ENCODE assay signal across 8 cellular contexts in the genomic region with DNA sequence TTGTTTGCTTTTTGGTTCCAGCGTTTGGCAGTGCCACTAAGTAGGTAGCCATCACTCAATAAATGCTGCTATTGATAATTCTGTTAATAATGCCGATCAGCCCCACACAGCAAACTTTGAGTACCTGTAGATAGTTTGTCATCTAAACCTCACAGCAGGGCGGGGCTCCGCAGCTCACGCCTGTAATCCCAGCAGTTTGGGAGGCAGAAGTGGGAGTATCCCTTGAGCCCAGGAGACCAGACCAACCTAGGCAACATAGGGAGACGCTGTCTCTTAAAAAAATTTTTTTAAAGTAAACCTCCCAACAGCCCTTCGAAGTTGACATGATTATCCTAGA. TPM values are rescaled to one million over a fixed set of nuclear protein-coding genes. Genes with fewer than 3 reads are reported as not detected.
A peak's percentile ranks its signal among the peaks of the same experiment; 100 is the strongest.
DNase-seq lines count a peak whose midpoint lies in the region; ATAC-seq and TF ChIP-seq lines count a peak whose summit lies in the region.

No MANE protein-coding gene starts in this region.

- H3K9me3 Mint-ChIP-seq in neural crest cell, result no peaks in the 10 kb centered on the region

- H3K27ac Mint-ChIP-seq in neural crest cell (ENCODE audit: unreplicated experiment), result peak overlapping the region; percentile 94

- intact Hi-C loops in dorsolateral prefrontal cortex (cut with DNase I), result loop anchor here in 1 of 2 donors (5.0 to 10.0 kb wide), 2 partner anchors 347 to 1010 kb away; a partner anchor contains a TSS

- H3K27ac ChIP-seq in BLaER1 (no peak overlapping the region), dorsolateral prefrontal cortex (peak overlapping the region in 5 of 59 donors; percentile 87 to 94 (median 93))

- ATAC-seq in GM21360 (IDR thresholded peaks at IDR 0.05; ENCODE audit: unreplicated experiment), result no peak

- peaks cover 36% of the 10 kb centered on the region for H3K36me3 ChIP-seq in BLaER1

- no peaks in the 10 kb centered on the region for H3K27me3 Mint-ChIP-seq in neural crest cell (ENCODE audit: low read depth)

- H3K27me3 ChIP-seq in BLaER1, result no peaks in the 10 kb centered on the region
- no peaks in the 10 kb centered on the region for H3K27me3 ChIP-seq in dorsolateral prefrontal cortex

- peak overlapping the region; percentile 90 for H3K4me2 ChIP-seq in BLaER1

- DNase-seq in LNCaP clone FGC (ENCODE audit: low read depth), result no peak
- DNase-seq in dorsolateral prefrontal cortex, result no peak
- no peak for DNase-seq in neural crest cell (ENCODE audit: low read depth, low spot score)
- DNase-seq in germinal center (ENCODE audit: low spot score), result no peak
- DNase-seq in C1 segment of cervical spinal cord (lab: John Stamatoyannopoulos, UW), result no peak
- DNase-seq in HCEC 1CT, result no peak

- H3K9ac ChIP-seq in BLaER1, result no peak overlapping the region

- H3K9me3 ChIP-seq in BLaER1, result no peaks in the 10 kb centered on the region

- no peak for TF ChIP-seq CTCF in LNCaP clone FGC (IDR thresholded peaks at IDR 0.05; ENCODE audit: control insufficient read depth, extremely low read depth, insufficient read depth)
- no peak for TF ChIP-seq CTCF in dorsolateral prefrontal cortex (IDR thresholded peaks at IDR 0.05 in 54 of 56, conservative IDR thresholded peaks at IDR 0.05 in 2 of 56; ENCODE audit: low read depth in 1 of 56, partially characterized antibody in 56 of 56)
- no peak for TF ChIP-seq CTCF in neural crest cell (conservative IDR thresholded peaks at IDR 0.05)

- H4K20me1 ChIP-seq in BLaER1, result peaks cover 64% of the 10 kb centered on the region

- peaks cover 46% of the 10 kb centered on the region for H3K4me1 Mint-ChIP-seq in neural crest cell

- H3K36me3 Mint-ChIP-seq in neural crest cell (ENCODE audit: low read depth), result no peaks in the 10 kb centered on the region

- H3K4me3 Mint-ChIP-seq in neural crest cell, result peak overlapping the region; percentile 100

- H3K4me3 ChIP-seq in BLaER1, result peak overlapping the region; percentile 91
- H3K4me3 ChIP-seq in LNCaP clone FGC (ENCODE audit: low read depth, low read length), result peak overlapping the region; percentile 91
- H3K4me3 ChIP-seq in dorsolateral prefrontal cortex, result peak overlapping the region in 55 of 59 donors; percentile 76 to 100 (median 96)

- peaks cover 30% of the 10 kb centered on the region for H3K4me1 ChIP-seq in BLaER1

RNA-seq across cellular contexts. Expression of a gene that starts 1.6 kb away (rescaled TPM):
- total RNA-seq in dorsolateral prefrontal cortex (10 to 100 TPM; 26.5 to 50.2 (median 36.3) TPM), neural crest cell (72.7 and 74.5 TPM in 2 replicates)

RNA-seq across cellular contexts. Expression of a gene that starts 4.3 kb away (rescaled TPM):
- total RNA-seq in dorsolateral prefrontal cortex (10 to 100 TPM; 20.5 to 58.1 (median 35.9) TPM), neural crest cell (26.5 and 26.9 TPM in 2 replicates)

RNA-seq across cellular contexts. Expression of a gene that starts 59.8 kb away (rescaled TPM):
- total RNA-seq in dorsolateral prefrontal cortex (1 to 10 TPM in 3 of 120 experiments, under 1 TPM in 11, not detected in 106; 0.47 to 1.8 (median 0.72) TPM), neural crest cell (not detected in 2 replicates)
